Comparison of ENCODE assay signal across 8 cellular contexts in the genomic region with DNA sequence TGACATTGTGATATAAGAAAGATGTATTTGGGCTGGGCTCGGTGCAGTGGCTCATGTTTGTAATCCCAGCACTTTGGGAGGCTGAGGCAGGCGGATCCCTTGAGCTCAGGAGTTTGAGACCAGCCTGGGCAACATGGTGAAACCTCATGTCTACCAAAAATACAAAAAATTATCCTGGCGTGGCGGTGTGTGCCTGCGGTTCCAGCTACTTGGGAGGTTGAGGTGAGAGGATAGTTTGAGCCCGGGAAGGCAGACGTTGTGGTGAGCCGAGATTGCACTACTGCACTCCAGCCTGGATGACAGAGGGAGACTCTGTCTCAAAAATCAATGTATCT.
DNase-seq lines count a peak whose midpoint lies in the region; ATAC-seq and TF ChIP-seq lines count a peak whose summit lies in the region.
"Not testable (repeated sequence)": the region's sequence is repeated elsewhere in the genome, so short reads cannot be mapped to it uniquely, and the experiment has no call there.

No MANE protein-coding gene starts in this region.

- peak overlapping the region; percentile 38 for H3K27ac ChIP-seq in left ventricle myocardium inferior (replicated peaks)

- not testable (repeated sequence) for TF ChIP-seq CTCF in CD14-positive monocyte (IDR thresholded peaks at IDR 0.05); left ventricle myocardium inferior (IDR thresholded peaks at IDR 0.05; ENCODE audit: borderline replicate concordance)

- not testable (repeated sequence) for H3K27me3 Mint-ChIP-seq in CD14-positive monocyte (ENCODE audit: low read depth in 3 of 3); IgD-negative memory B cell; T-helper 2 cell treated with Interferon-gamma antibody and Interleukin-4, amounts not matched to agents 5 μg/mL and 100 μg/mL, for 36 hours (ENCODE audit: low read depth); activated T-cell treated with anti-CD3 and anti-CD28 coated beads, Interleukin-2, amount 50 U/mL, for 24 hours; activated naive CD8-positive, alpha-beta T cell treated with anti-CD3 and anti-CD28 coated beads, Interleukin-2, amount 50 U/mL, for 24 hours; natural killer cell treated with Interleukin-12 subunit alpha and Interleukin-12 subunit beta and Interleukin-15 and Interleukin-18, amount 100 ng/mL, for 72 hours

- H3K4me3 ChIP-seq in left ventricle myocardium inferior: not testable (repeated sequence)

- H3K27ac Mint-ChIP-seq in CD14-positive monocyte: peak overlapping the region in 6 of 7 donors; percentile 11 to 87 (median 48)
- peak overlapping the region; percentile 1 to 84 (median 1) for H3K27ac Mint-ChIP-seq in IgD-negative memory B cell
- H3K27ac Mint-ChIP-seq in T-helper 2 cell treated with Interferon-gamma antibody and Interleukin-4, amounts not matched to agents 5 μg/mL and 100 μg/mL, for 36 hours: peak overlapping the region; percentile 96
- peak overlapping the region; percentile 92 for H3K27ac Mint-ChIP-seq in activated T-cell treated with anti-CD3 and anti-CD28 coated beads, Interleukin-2, amount 50 U/mL, for 24 hours
- peak overlapping the region; percentile 81 for H3K27ac Mint-ChIP-seq in activated naive CD8-positive, alpha-beta T cell treated with anti-CD3 and anti-CD28 coated beads, Interleukin-2, amount 50 U/mL, for 24 hours
- peak overlapping the region; percentile 79 to 86 for H3K27ac Mint-ChIP-seq in natural killer cell treated with Interleukin-12 subunit alpha and Interleukin-12 subunit beta and Interleukin-15 and Interleukin-18, amount 100 ng/mL, for 72 hours

- peak overlapping the region; percentile 51 to 76 for H3K4me3 Mint-ChIP-seq in CD14-positive monocyte
- H3K4me3 Mint-ChIP-seq in IgD-negative memory B cell: peak overlapping the region; percentile 1 to 67 (median 40)
- H3K4me3 Mint-ChIP-seq in T-helper 2 cell treated with Interferon-gamma antibody and Interleukin-4, amounts not matched to agents 5 μg/mL and 100 μg/mL, for 36 hours: peak overlapping the region; percentile 78
- H3K4me3 Mint-ChIP-seq in activated T-cell treated with anti-CD3 and anti-CD28 coated beads, Interleukin-2, amount 50 U/mL, for 24 hours: peak overlapping the region; percentile 63
- peak overlapping the region; percentile 52 for H3K4me3 Mint-ChIP-seq in activated naive CD8-positive, alpha-beta T cell treated with anti-CD3 and anti-CD28 coated beads, Interleukin-2, amount 50 U/mL, for 24 hours
- H3K4me3 Mint-ChIP-seq in natural killer cell treated with Interleukin-12 subunit alpha and Interleukin-12 subunit beta and Interleukin-15 and Interleukin-18, amount 100 ng/mL, for 72 hours: peak overlapping the region; percentile 80

- peaks cover 12% of the 10 kb centered on the region for H3K4me1 ChIP-seq in left ventricle myocardium inferior

- H3K9me3 Mint-ChIP-seq in CD14-positive monocyte; IgD-negative memory B cell; activated T-cell treated with anti-CD3 and anti-CD28 coated beads, Interleukin-2, amount 50 U/mL, for 24 hours; activated naive CD8-positive, alpha-beta T cell treated with anti-CD3 and anti-CD28 coated beads, Interleukin-2, amount 50 U/mL, for 24 hours; natural killer cell treated with Interleukin-12 subunit alpha and Interleukin-12 subunit beta and Interleukin-15 and Interleukin-18, amount 100 ng/mL, for 72 hours: not testable (repeated sequence)
- H3K9me3 Mint-ChIP-seq in T-helper 2 cell treated with Interferon-gamma antibody and Interleukin-4, amounts not matched to agents 5 μg/mL and 100 μg/mL, for 36 hours: peaks cover 11% of the 10 kb centered on the region

- intact Hi-C loops in CD14-positive monocyte (cut with micrococcal nuclease); left ventricle myocardium inferior (cut with micrococcal nuclease): not testable (repeated sequence)

- H3K9me3 ChIP-seq in left ventricle myocardium inferior (replicated peaks): not testable (repeated sequence)

- ATAC-seq in activated naive CD8-positive, alpha-beta T cell treated with anti-CD3 and anti-CD28 coated beads, Interleukin-2, amount 50 U/mL, for 24 hours; natural killer cell treated with Interleukin-12 subunit alpha and Interleukin-12 subunit beta and Interleukin-15 and Interleukin-18, amount 100 ng/mL, for 72 hours; stimulated activated naive CD8-positive, alpha-beta T cell treated with anti-CD3 and anti-CD28 coated beads, Interleukin-15, Interleukin-2, amounts not matched to agents 100 U/mL and 50 U/mL, for 24 hours: not testable (repeated sequence)

- peaks cover 36% of the 10 kb centered on the region for H3K4me1 Mint-ChIP-seq in CD14-positive monocyte
- peaks cover 18 to 35% (median 32%) of the 10 kb centered on the region in 3 donors for H3K4me1 Mint-ChIP-seq in IgD-negative memory B cell
- peaks cover 42% of the 10 kb centered on the region for H3K4me1 Mint-ChIP-seq in T-helper 2 cell treated with Interferon-gamma antibody and Interleukin-4, amounts not matched to agents 5 μg/mL and 100 μg/mL, for 36 hours (ENCODE audit: low read depth)
- H3K4me1 Mint-ChIP-seq in activated T-cell treated with anti-CD3 and anti-CD28 coated beads, Interleukin-2, amount 50 U/mL, for 24 hours (ENCODE audit: low read depth): peaks cover 55% of the 10 kb centered on the region
- peaks cover 46% of the 10 kb centered on the region for H3K4me1 Mint-ChIP-seq in activated naive CD8-positive, alpha-beta T cell treated with anti-CD3 and anti-CD28 coated beads, Interleukin-2, amount 50 U/mL, for 24 hours
- peaks cover 35 to 48% of the 10 kb centered on the region in 2 donors for H3K4me1 Mint-ChIP-seq in natural killer cell treated with Interleukin-12 subunit alpha and Interleukin-12 subunit beta and Interleukin-15 and Interleukin-18, amount 100 ng/mL, for 72 hours (ENCODE audit: low read depth in 2 of 2)

- DNase-seq in CD14-positive monocyte (ENCODE audit: low spot score): peak; percentile 7
- not testable (repeated sequence) for DNase-seq in T-helper 2 cell treated with Interferon-gamma antibody and Interleukin-4, amounts not matched to agents 5 μg/mL and 100 μg/mL, for 36 hours (ENCODE audit: low spot score); left ventricle myocardium inferior; natural killer cell treated with Interleukin-12 subunit alpha and Interleukin-12 subunit beta and Interleukin-15 and Interleukin-18, amount 100 ng/mL, for 72 hours (ENCODE audit: low spot score)
- peak; percentile 32 for DNase-seq in activated T-cell treated with anti-CD3 and anti-CD28 coated beads, Interleukin-2, amount 50 U/mL, for 24 hours
- DNase-seq in activated naive CD8-positive, alpha-beta T cell treated with anti-CD3 and anti-CD28 coated beads, Interleukin-2, amount 50 U/mL, for 24 hours: peak; percentile 7
- peak; percentile 6 for DNase-seq in stimulated activated naive CD8-positive, alpha-beta T cell treated with anti-CD3 and anti-CD28 coated beads, Interleukin-15, Interleukin-2, amounts not matched to agents 100 U/mL and 50 U/mL, for 24 hours

- H3K36me3 ChIP-seq in left ventricle myocardium inferior: not testable (repeated sequence)

- H3K36me3 Mint-ChIP-seq in CD14-positive monocyte: peaks cover 15 to 16% of the 10 kb centered on the region in 2 donors
- not testable (repeated sequence) for H3K36me3 Mint-ChIP-seq in IgD-negative memory B cell; activated T-cell treated with anti-CD3 and anti-CD28 coated beads, Interleukin-2, amount 50 U/mL, for 24 hours (ENCODE audit: low read depth); activated naive CD8-positive, alpha-beta T cell treated with anti-CD3 and anti-CD28 coated beads, Interleukin-2, amount 50 U/mL, for 24 hours (ENCODE audit: low read depth); natural killer cell treated with Interleukin-12 subunit alpha and Interleukin-12 subunit beta and Interleukin-15 and Interleukin-18, amount 100 ng/mL, for 72 hours
- H3K36me3 Mint-ChIP-seq in T-helper 2 cell treated with Interferon-gamma antibody and Interleukin-4, amounts not matched to agents 5 μg/mL and 100 μg/mL, for 36 hours (ENCODE audit: low read depth): peaks cover 19% of the 10 kb centered on the region

- H3K27me3 ChIP-seq in left ventricle myocardium inferior (ENCODE audit: low read depth): not testable (repeated sequence)

Comparison
In these comparisons a context has a peak if more than half of its experiments do, and no peak if none do; other contexts are left out.
1. H3K27ac Mint-ChIP-seq: peak in every context shown above with its lines; median percentile 96 in T-helper 2 cell treated with Interferon-gamma antibody and Interleukin-4, amounts not matched to agents 5 μg/mL and 100 μg/mL, for 36 hours; 92 in activated T-cell treated with anti-CD3 and anti-CD28 coated beads, Interleukin-2, amount 50 U/mL, for 24 hours; 82 in natural killer cell treated with Interleukin-12 subunit alpha and Interleukin-12 subunit beta and Interleukin-15 and Interleukin-18, amount 100 ng/mL, for 72 hours; 81 in activated naive CD8-positive, alpha-beta T cell treated with anti-CD3 and anti-CD28 coated beads, Interleukin-2, amount 50 U/mL, for 24 hours; 48 in CD14-positive monocyte; 1 in IgD-negative memory B cell.